ENCODE assay signal across 11 cellular contexts in the genomic region with DNA sequence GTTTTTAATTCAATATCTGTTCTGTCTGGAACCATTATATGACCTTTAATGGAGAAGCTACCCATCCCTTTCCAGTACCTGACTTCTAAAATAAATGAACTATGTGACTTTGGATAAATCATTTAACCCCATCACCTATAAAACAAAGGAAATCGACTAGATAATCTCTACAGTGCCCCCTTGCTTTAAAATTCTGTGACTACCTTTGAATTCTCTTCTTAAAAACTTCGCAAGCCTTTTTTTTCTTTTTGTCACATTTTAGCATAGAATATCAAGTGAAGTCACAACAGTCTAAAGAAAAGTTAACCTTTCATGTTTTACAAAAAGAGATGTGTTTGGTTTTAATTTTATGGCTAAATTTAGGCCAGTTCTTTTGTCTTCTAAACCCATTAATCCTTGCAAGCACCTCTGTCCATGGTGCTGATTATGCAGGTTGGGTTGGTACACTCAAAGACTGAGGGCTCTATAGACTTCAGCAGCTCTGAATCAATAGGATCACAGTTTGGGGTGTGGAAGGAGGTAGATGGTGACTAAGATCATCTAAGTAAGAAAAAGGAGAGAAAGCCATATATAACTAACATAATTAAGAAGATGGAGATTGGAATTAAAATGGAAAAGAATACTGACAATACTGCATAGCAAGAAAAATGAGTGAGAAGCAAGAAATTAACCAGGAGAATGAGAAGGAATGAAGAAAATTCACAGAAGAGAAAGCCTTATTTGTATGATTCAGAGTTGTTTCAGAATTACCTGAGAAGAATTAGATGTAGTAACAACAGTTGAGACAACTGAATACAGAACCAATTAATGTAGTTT. TPM values are rescaled to one million over a fixed set of nuclear protein-coding genes. Genes with fewer than 3 reads are reported as not detected.
DNase-seq lines count a peak whose midpoint lies in the region; ATAC-seq and TF ChIP-seq lines count a peak whose summit lies in the region.
"Had no signal": no experiment of that assay in that cellular context is flagged by ENCODE, and none has a peak within 500 bp of the region (broad histone marks: within the 10 kb centered on the region; RNA-seq: fewer than 3 reads in every experiment).

No MANE protein-coding gene starts in this region.

- no peaks in the 10 kb centered on the region for H3K4me1 Mint-ChIP-seq in activated CD4-positive, alpha-beta T cell treated with anti-CD3 and anti-CD28 coated beads, Interleukin-2, amount 10 ng/mL, durations not matched to agents 24 days and 14 days
- H3K4me1 Mint-ChIP-seq in endodermal cell = peaks cover 6% of the 10 kb centered on the region
- H3K4me1 Mint-ChIP-seq: stimulated activated naive CD8-positive, alpha-beta T cell treated with anti-CD3 and anti-CD28 coated beads, Interleukin-15, amount 100 ng/mL, for 72 hours had no signal

- H3K4me1 ChIP-seq in OCI-LY1 (ENCODE audit: insufficient read depth, low read length, severe bottlenecking) (no peaks in the 10 kb centered on the region), endodermal cell (ENCODE audit: control insufficient read depth, insufficient read depth, low read length) (peaks cover 3% of the 10 kb centered on the region), neuronal stem cell (ENCODE audit: control insufficient read depth in 2 of 2, insufficient read depth in 1 of 2, low read depth in 1 of 2, low read length in 2 of 2) (no peaks in the 10 kb centered on the region), left lung (no peaks in the 10 kb centered on the region)

- peak; percentile 16; the same call in 1 of the 2 replicates for TF ChIP-seq CTCF in OCI-LY1 (IDR thresholded peaks at IDR 0.05; ENCODE audit: low read length)
- TF ChIP-seq CTCF in endodermal cell (conservative IDR thresholded peaks at IDR 0.05) = peak; percentile 75
- no peak for TF ChIP-seq CTCF in left lung (IDR thresholded peaks at IDR 0.05)

- ATAC-seq in left lung = no peak
- ATAC-seq: stimulated activated naive CD8-positive, alpha-beta T cell treated with anti-CD3 and anti-CD28 coated beads, Interleukin-15, amount 100 ng/mL, for 72 hours had no signal

- H2AK5ac ChIP-seq in neuronal stem cell (ENCODE audit: low read depth, low read length) = no peak overlapping the region

- H2AFZ ChIP-seq in OCI-LY1 (ENCODE audit: low read length) (no peak overlapping the region), neuronal stem cell (ENCODE audit: low read length) (no peak overlapping the region)

- H3K14ac ChIP-seq in neuronal stem cell (ENCODE audit: low read length) = no peak overlapping the region

- H3K9me3 Mint-ChIP-seq in activated CD4-positive, alpha-beta T cell treated with anti-CD3 and anti-CD28 coated beads, Interleukin-2, amount 10 ng/mL, durations not matched to agents 24 days and 14 days = no peaks in the 10 kb centered on the region
- H3K9me3 Mint-ChIP-seq in endodermal cell = no peaks in the 10 kb centered on the region

- H3K27ac Mint-ChIP-seq in activated CD4-positive, alpha-beta T cell treated with anti-CD3 and anti-CD28 coated beads, Interleukin-2, amount 10 ng/mL, durations not matched to agents 24 days and 14 days = no peak overlapping the region
- no peak overlapping the region for H3K27ac Mint-ChIP-seq in endodermal cell
- H3K27ac Mint-ChIP-seq: stimulated activated naive CD8-positive, alpha-beta T cell treated with anti-CD3 and anti-CD28 coated beads, Interleukin-15, amount 100 ng/mL, for 72 hours had no signal

- H3K4me3 Mint-ChIP-seq in activated CD4-positive, alpha-beta T cell treated with anti-CD3 and anti-CD28 coated beads, Interleukin-2, amount 10 ng/mL, durations not matched to agents 24 days and 14 days = no peak overlapping the region
- no peak overlapping the region for H3K4me3 Mint-ChIP-seq in endodermal cell
- H3K4me3 Mint-ChIP-seq: stimulated activated naive CD8-positive, alpha-beta T cell treated with anti-CD3 and anti-CD28 coated beads, Interleukin-15, amount 100 ng/mL, for 72 hours had no signal

- no peak overlapping the region for H3K4ac ChIP-seq in neuronal stem cell (ENCODE audit: low read length)

- H3K79me2 ChIP-seq in OCI-LY1 (ENCODE audit: insufficient read depth, low read length) = no peaks in the 10 kb centered on the region

- H3K4me3 ChIP-seq in OCI-LY1 (ENCODE audit: low read depth, low read length, poor library complexity, severe bottlenecking) (no peak overlapping the region), endodermal cell (ENCODE audit: low read length) (no peak overlapping the region), neuronal stem cell (ENCODE audit: low read length in 2 of 2) (no peak overlapping the region), left lung (no peak overlapping the region)

- no peaks in the 10 kb centered on the region for H3K36me3 Mint-ChIP-seq in activated CD4-positive, alpha-beta T cell treated with anti-CD3 and anti-CD28 coated beads, Interleukin-2, amount 10 ng/mL, durations not matched to agents 24 days and 14 days (ENCODE audit: low read depth)
- no peaks in the 10 kb centered on the region for H3K36me3 Mint-ChIP-seq in endodermal cell (ENCODE audit: low read depth)

- no peak overlapping the region for H2BK12ac ChIP-seq in neuronal stem cell (ENCODE audit: low read length)

- H3K4me2 ChIP-seq in OCI-LY1 (ENCODE audit: low read length) (no peak overlapping the region), neuronal stem cell (ENCODE audit: insufficient read depth, low read length, poor library complexity, severe bottlenecking) (no peak overlapping the region)

- no peaks in the 10 kb centered on the region for H3F3A ChIP-seq in OCI-LY1 (ENCODE audit: insufficient read depth, low read length)

- H3K36me3 ChIP-seq in OCI-LY1 (ENCODE audit: insufficient read depth, low read length) (no peaks in the 10 kb centered on the region), endodermal cell (ENCODE audit: control insufficient read depth, insufficient read depth, low read length) (no peaks in the 10 kb centered on the region), neuronal stem cell (replicated peaks in 1 of 2; ENCODE audit: control insufficient read depth in 2 of 2, insufficient read depth in 2 of 2, low read length in 2 of 2) (no peaks in the 10 kb centered on the region), left lung (no peaks in the 10 kb centered on the region)

- H3K9me3 ChIP-seq in OCI-LY1 (ENCODE audit: low read length) (no peaks in the 10 kb centered on the region), endodermal cell (ENCODE audit: control insufficient read depth, low read length) (no peaks in the 10 kb centered on the region), neuronal stem cell (replicated peaks in 1 of 2; ENCODE audit: control insufficient read depth in 2 of 2, insufficient read depth in 1 of 2, low read depth in 1 of 2, low read length in 2 of 2) (no peaks in the 10 kb centered on the region), left lung (no peaks in the 10 kb centered on the region)

- H2BK5ac ChIP-seq in neuronal stem cell (ENCODE audit: low read length) = no peak overlapping the region

- 58 to 89% methylated on average over 1 to 2 of the region's 2 CpGs for whole genome bisulfite sequencing in endodermal cell (ENCODE audit: insufficient coverage in 1 of 2, insufficient read length in 1 of 2), 2 experiments
- WGBS in neuronal stem cell (ENCODE audit: extremely low coverage in 2 of 2, insufficient read length in 2 of 2, insufficient replicate concordance in 1 of 2), 2 donors = no CpG with 5 or more reads among the region's 2 CpGs

- H4K8ac ChIP-seq in neuronal stem cell (ENCODE audit: low read depth, low read length) = no peak overlapping the region

- H3K27ac ChIP-seq in OCI-LY1 (ENCODE audit: low read depth, low read length, poor library complexity, severe bottlenecking) (no peak overlapping the region), endodermal cell (ENCODE audit: low read depth, low read length) (no peak overlapping the region), neuronal stem cell (replicated peaks; ENCODE audit: low read length) (no peak overlapping the region), substantia nigra (ENCODE audit: low read depth, low read length, poor library complexity, severe bottlenecking) (no peak overlapping the region), left lung (no peak overlapping the region)

- no peak overlapping the region for H2BK120ac ChIP-seq in neuronal stem cell (ENCODE audit: low read depth, low read length)

- H2BK15ac ChIP-seq in neuronal stem cell (ENCODE audit: low read length) = no peak overlapping the region

- H3K9ac ChIP-seq in OCI-LY1 (ENCODE audit: low read length) (no peak overlapping the region), endodermal cell (ENCODE audit: extremely low read depth, low read length, poor library complexity, severe bottlenecking) (no peak overlapping the region), neuronal stem cell (ENCODE audit: low read depth, low read length, poor library complexity) (no peak overlapping the region)

- H3K27me3 Mint-ChIP-seq in activated CD4-positive, alpha-beta T cell treated with anti-CD3 and anti-CD28 coated beads, Interleukin-2, amount 10 ng/mL, durations not matched to agents 24 days and 14 days = no peaks in the 10 kb centered on the region
- no peaks in the 10 kb centered on the region for H3K27me3 Mint-ChIP-seq in endodermal cell (ENCODE audit: insufficient read depth)
- H3K27me3 Mint-ChIP-seq: stimulated activated naive CD8-positive, alpha-beta T cell treated with anti-CD3 and anti-CD28 coated beads, Interleukin-15, amount 100 ng/mL, for 72 hours had no signal

- no peak overlapping the region for H3K23ac ChIP-seq in neuronal stem cell (ENCODE audit: low read depth, low read length, poor library complexity)

- no peak overlapping the region for H4K91ac ChIP-seq in neuronal stem cell (ENCODE audit: low read depth, low read length, poor library complexity)

- no peak overlapping the region for H3K18ac ChIP-seq in neuronal stem cell (ENCODE audit: low read length)

- no peaks in the 10 kb centered on the region for H4K20me1 ChIP-seq in OCI-LY1 (ENCODE audit: insufficient read depth, low read length)

- H3K27me3 ChIP-seq in OCI-LY1 (ENCODE audit: insufficient read depth, low read length) (no peaks in the 10 kb centered on the region; the same call in 1 of the 2 replicates), endodermal cell (ENCODE audit: control insufficient read depth, insufficient read depth, low read length, poor library complexity, severe bottlenecking) (no peaks in the 10 kb centered on the region), neuronal stem cell (ENCODE audit: control insufficient read depth in 3 of 3, insufficient read depth in 3 of 3, low read depth in 1 of 3, low read length in 3 of 3) (peaks cover 0 to 4% (median 2%) of the 10 kb centered on the region in 3 experiments), left lung (no peaks in the 10 kb centered on the region)

- DNase-seq in activated CD4-positive, alpha-beta T cell treated with anti-CD3 and anti-CD28 coated beads, Interleukin-2, amount 10 ng/mL, durations not matched to agents 24 days and 14 days = peak; percentile 61
- DNase-seq in activated CD4-positive, alpha-beta T cell treated with anti-CD3 and anti-CD28 coated beads for 1 hour = no peak
- DNase-seq in endodermal cell (peak; percentile 80), neuronal stem cell (ENCODE audit: low spot score) (peak; percentile 70), substantia nigra (lab: John Stamatoyannopoulos, UW) (no peak), left lung (no peak)
- no peak for DNase-seq in stimulated activated CD4-positive, alpha-beta T cell treated with anti-CD3 and anti-CD28 coated beads, Interleukin-2, amount 100 ng/mL, for 48 hours
- DNase-seq: activated T-cell treated with anti-CD3 and anti-CD28 coated beads, Interleukin-2, amount 50 U/mL, for 48 hours; NCI-H1694; stimulated activated naive CD8-positive, alpha-beta T cell treated with anti-CD3 and anti-CD28 coated beads, Interleukin-15, amount 100 ng/mL, for 72 hours had no signal

- H3K79me1 ChIP-seq in neuronal stem cell (ENCODE audit: low read depth, low read length) = no peaks in the 10 kb centered on the region

- intact Hi-C loops in activated CD4-positive, alpha-beta T cell treated with anti-CD3 and anti-CD28 coated beads, Interleukin-2, amount 10 ng/mL, durations not matched to agents 24 days and 14 days (cut with micrococcal nuclease) = no loop called here
- intact Hi-C loops in left lung (cut with DNase I) = no loop called here

- no peaks in the 10 kb centered on the region for H3K9me2 ChIP-seq in OCI-LY1 (ENCODE audit: low read depth, low read length)

RNA-seq across cellular contexts. Expression of a gene that starts 59.2 kb away (rescaled TPM):
- total RNA-seq in activated CD4-positive, alpha-beta T cell treated with anti-CD3 and anti-CD28 coated beads, Interleukin-2, amount 10 ng/mL, durations not matched to agents 24 days and 14 days = not detected in 2 replicates
- total RNA-seq in endodermal cell (under 1 TPM in 1 of 2 donors, not detected in 1; 0.09 TPM), left lung (1 to 10 TPM in 1 of 2 donors, under 1 TPM in 1; 0.50 to 1.0 TPM)
- polyA plus RNA-seq in endodermal cell (2013, experiment 1 of 2) = 3.6 TPM
- polyA plus RNA-seq in endodermal cell (2013, experiment 2 of 2) = 2.9 TPM
- polyA plus RNA-seq in neuronal stem cell (2013, experiment 1 of 2) = not detected
- polyA plus RNA-seq in neuronal stem cell (2013, experiment 2 of 2) = 0.03 TPM

Comparison
In these comparisons a context has a peak if more than half of its experiments do, and no peak if none do; other contexts are left out.
1. DNase-seq: peak in activated CD4-positive, alpha-beta T cell treated with anti-CD3 and anti-CD28 coated beads, Interleukin-2, amount 10 ng/mL, durations not matched to agents 24 days and 14 days (single experiment), endodermal cell (single experiment) and neuronal stem cell (single experiment); none in activated CD4-positive, alpha-beta T cell treated with anti-CD3 and anti-CD28 coated beads for 1 hour (single experiment), substantia nigra (0 of 49), left lung (0 of 2) and stimulated activated CD4-positive, alpha-beta T cell treated with anti-CD3 and anti-CD28 coated beads, Interleukin-2, amount 100 ng/mL, for 48 hours (0 of 2).
2. CTCF ChIP-seq: peak in OCI-LY1 (single experiment) and endodermal cell (single experiment); none in left lung (0 of 2).